Comparison of ENCODE assay signal across 9 cellular contexts in genomic region chr17:5077275-5077674, GRCh38. TPM values are rescaled to one million over a fixed set of nuclear protein-coding genes. Genes with fewer than 3 reads are reported as not detected.
DNase-seq lines count a peak whose midpoint lies in the region; ATAC-seq and TF ChIP-seq lines count a peak whose summit lies in the region.
"Not testable (repeated sequence)": the region's sequence is repeated elsewhere in the genome, so short reads cannot be mapped to it uniquely, and the experiment has no call there.
"Had no signal": no experiment of that assay in that cellular context is flagged by ENCODE, and none has a peak within 500 bp of the region (broad histone marks: within the 10 kb centered on the region; RNA-seq: fewer than 3 reads in every experiment).

No MANE protein-coding gene starts in this region.

- H3K36me3 ChIP-seq in CD4-positive, CD25-positive, alpha-beta regulatory T cell (ENCODE audit: control insufficient read depth, insufficient read depth, low read length); SK-N-SH (replicated peaks in 1 of 2; ENCODE audit: control insufficient read depth in 1 of 2, insufficient read depth in 2 of 2, low read length in 1 of 2); breast epithelium; muscle layer of duodenum (ENCODE audit: control insufficient read depth in 1 of 2, insufficient read depth in 2 of 2, low read length in 2 of 2); upper lobe of left lung: not testable (repeated sequence)
- peaks cover 0 to 22% (median 0%) of the 10 kb centered on the region in 6 donors for H3K36me3 ChIP-seq in spleen

- CTCF ChIA-PET in SK-N-SH (lab: Yijun Ruan, JAX): interaction anchor here (1.5 kb wide), 1 partner anchor 90 kb away, joined by 4 read pairs; the partner anchor contains the start of gene CAMTA2

- H3K27ac Mint-ChIP-seq in CD4-positive, CD25-positive, alpha-beta regulatory T cell: peak overlapping the region; percentile 84 to 90 (median 87)
- peak overlapping the region; percentile 94 for H3K27ac Mint-ChIP-seq in activated T-cell treated with anti-CD3 and anti-CD28 coated beads, Interleukin-2, amount 50 U/mL, for 24 hours
- peak overlapping the region; percentile 55 for H3K27ac Mint-ChIP-seq in glutamatergic neuron (ENCODE audit: unreplicated experiment)

- not testable (repeated sequence) for H3K9me3 ChIP-seq in CD4-positive, CD25-positive, alpha-beta regulatory T cell (ENCODE audit: control insufficient read depth in 2 of 2, low read length in 2 of 2); SK-N-SH; breast epithelium; muscle layer of duodenum (ENCODE audit: control insufficient read depth in 1 of 2, low read length in 2 of 2); upper lobe of left lung
- H3K9me3 ChIP-seq in spleen: peaks cover 0 to 12% (median 3%) of the 10 kb centered on the region in 8 donors

- not testable (repeated sequence) for DNase-seq in CD4-positive, CD25-positive, alpha-beta regulatory T cell; SK-N-SH; activated T-cell treated with anti-CD3 and anti-CD28 coated beads, Interleukin-2, amount 50 U/mL, for 24 hours; breast epithelium (ENCODE audit: low spot score in 2 of 2); glutamatergic neuron; spleen
- DNase-seq in upper lobe of left lung: peak in 1 of 2 donors; percentile 52

- TF ChIP-seq POLR2A in breast epithelium (IDR thresholded peaks at IDR 0.05); spleen (IDR thresholded peaks at IDR 0.05); upper lobe of left lung (IDR thresholded peaks at IDR 0.05): not testable (repeated sequence)

- not testable (repeated sequence) for H3K9me2 ChIP-seq in SK-N-SH

- intact Hi-C loops in breast epithelium (cut with DNase I; ENCODE audit: low total_unique reads); spleen (cut with DNase I; ENCODE audit: low total_unique reads): not testable (repeated sequence)

- not testable (repeated sequence) for H3F3A ChIP-seq in SK-N-SH (replicated peaks; ENCODE audit: insufficient read depth)

- 99% methylated on average over 24 of the region's 24 CpGs for WGBS in SK-N-SH (ENCODE audit: low lambda C conversion rate)
- WGBS in spleen, 5 donors: 96 to 98% (median 97%) methylated on average over 24 of the region's 24 CpGs
- 97 to 98% methylated on average over 24 of the region's 24 CpGs for WGBS in upper lobe of left lung, 2 donors

- not testable (repeated sequence) for TF ChIP-seq RAD21 in SK-N-SH (IDR thresholded peaks at IDR 0.05; ENCODE audit: low read length)

- peak overlapping the region; percentile 78; the same call in 1 of the 2 replicates for H3K4me2 ChIP-seq in SK-N-SH

- not testable (repeated sequence) for TF ChIP-seq EP300 in SK-N-SH (IDR thresholded peaks at IDR 0.05; ENCODE audit: borderline replicate concordance in 1 of 2, low read depth in 1 of 2, low read length in 1 of 2); upper lobe of left lung (IDR thresholded peaks at IDR 0.05)

- not testable (repeated sequence) for H4K20me1 ChIP-seq in SK-N-SH (ENCODE audit: insufficient read depth)

- peak overlapping the region; percentile 89 to 100 (median 94) for H3K4me3 Mint-ChIP-seq in CD4-positive, CD25-positive, alpha-beta regulatory T cell
- H3K4me3 Mint-ChIP-seq in activated T-cell treated with anti-CD3 and anti-CD28 coated beads, Interleukin-2, amount 50 U/mL, for 24 hours: peak overlapping the region; percentile 84
- peak overlapping the region; percentile 91 for H3K4me3 Mint-ChIP-seq in glutamatergic neuron (ENCODE audit: unreplicated experiment)

- peak overlapping the region; percentile 92; the same call in 1 of the 2 replicates for H2AFZ ChIP-seq in SK-N-SH (ENCODE audit: low read depth)

- not testable (repeated sequence) for H3K27me3 ChIP-seq in CD4-positive, CD25-positive, alpha-beta regulatory T cell (ENCODE audit: control insufficient read depth, insufficient read depth, low read length); SK-N-SH (ENCODE audit: insufficient read depth); breast epithelium; muscle layer of duodenum (ENCODE audit: low read depth, low read length); spleen (replicated peaks in 1 of 7); upper lobe of left lung

- not testable (repeated sequence) for H3K27ac ChIP-seq in CD4-positive, CD25-positive, alpha-beta regulatory T cell (ENCODE audit: insufficient read depth, low read length, poor library complexity, severe bottlenecking); SK-N-SH (ENCODE audit: low read depth in 2 of 2, low read length in 1 of 2); muscle layer of duodenum (ENCODE audit: low read length)
- peak overlapping the region; percentile 90 to 96 for H3K27ac ChIP-seq in breast epithelium
- peak overlapping the region in 6 of 8 donors; percentile 85 to 93 (median 88) for H3K27ac ChIP-seq in spleen
- H3K27ac ChIP-seq in upper lobe of left lung: peak overlapping the region in 2 of 4 donors; percentile 84 to 85

- not testable (repeated sequence) for H3K79me2 ChIP-seq in SK-N-SH (ENCODE audit: insufficient read depth)

- POLR2A ChIA-PET in SK-N-SH (lab: Yijun Ruan, JAX): interaction anchor here (2.0 kb wide), 1 partner anchor 34 kb away, joined by 6 read pairs; the partner anchor contains the start of gene ZNF232

- H3K9ac ChIP-seq in SK-N-SH: not testable (repeated sequence)

- H3K36me3 Mint-ChIP-seq in CD4-positive, CD25-positive, alpha-beta regulatory T cell: peaks cover 10% of the 10 kb centered on the region
- H3K36me3 Mint-ChIP-seq in activated T-cell treated with anti-CD3 and anti-CD28 coated beads, Interleukin-2, amount 50 U/mL, for 24 hours (ENCODE audit: low read depth): peaks cover 31% of the 10 kb centered on the region
- peaks cover 15% of the 10 kb centered on the region for H3K36me3 Mint-ChIP-seq in glutamatergic neuron (ENCODE audit: unreplicated experiment)

- peaks cover 18% of the 10 kb centered on the region for H3K4me1 ChIP-seq in CD4-positive, CD25-positive, alpha-beta regulatory T cell (ENCODE audit: control insufficient read depth, insufficient read depth, low read length, poor library complexity, severe bottlenecking)
- not testable (repeated sequence) for H3K4me1 ChIP-seq in SK-N-SH (ENCODE audit: control insufficient read depth in 1 of 2, insufficient read depth in 2 of 2, low read depth in 1 of 2, low read length in 1 of 2); breast epithelium
- H3K4me1 ChIP-seq in muscle layer of duodenum (ENCODE audit: control insufficient read depth in 1 of 2, insufficient read depth in 2 of 2, low read length in 2 of 2) (peaks cover 9 to 21% of the 10 kb centered on the region in 2 donors), spleen (peaks cover 4 to 32% (median 23%) of the 10 kb centered on the region in 6 donors), upper lobe of left lung (peaks cover 10 to 15% (median 12%) of the 10 kb centered on the region in 4 donors)

- H3K4me1 Mint-ChIP-seq in CD4-positive, CD25-positive, alpha-beta regulatory T cell: peaks cover 9 to 33% (median 23%) of the 10 kb centered on the region in 4 donors
- H3K4me1 Mint-ChIP-seq in activated T-cell treated with anti-CD3 and anti-CD28 coated beads, Interleukin-2, amount 50 U/mL, for 24 hours (ENCODE audit: low read depth): peaks cover 34% of the 10 kb centered on the region
- H3K4me1 Mint-ChIP-seq in glutamatergic neuron (ENCODE audit: low read depth, unreplicated experiment): not testable (repeated sequence)

- not testable (repeated sequence) for ATAC-seq in CD4-positive, CD25-positive, alpha-beta regulatory T cell (ENCODE audit: low read depth in 2 of 2); upper lobe of left lung (ENCODE audit: low FRiP score in 2 of 2)

- not testable (repeated sequence) for H3K4me3 ChIP-seq in CD4-positive, CD25-positive, alpha-beta regulatory T cell (ENCODE audit: low read depth, low read length); SK-N-SH (ENCODE audit: low read depth in 2 of 2, low read length in 1 of 2)
- H3K4me3 ChIP-seq in breast epithelium (peak overlapping the region; percentile 61 to 96 (median 89)), muscle layer of duodenum (ENCODE audit: low read depth in 1 of 2, low read length in 2 of 2) (peak overlapping the region; percentile 87 to 96), spleen (peak overlapping the region in 5 of 8 donors; percentile 66 to 89 (median 68)), upper lobe of left lung (peak overlapping the region in 3 of 4 donors; percentile 62 to 81 (median 78))

- H3K27me3 Mint-ChIP-seq in CD4-positive, CD25-positive, alpha-beta regulatory T cell; activated T-cell treated with anti-CD3 and anti-CD28 coated beads, Interleukin-2, amount 50 U/mL, for 24 hours; glutamatergic neuron (ENCODE audit: unreplicated experiment): not testable (repeated sequence)

- not testable (repeated sequence) for H3K9me3 Mint-ChIP-seq in CD4-positive, CD25-positive, alpha-beta regulatory T cell; activated T-cell treated with anti-CD3 and anti-CD28 coated beads, Interleukin-2, amount 50 U/mL, for 24 hours; glutamatergic neuron (ENCODE audit: unreplicated experiment)

- not testable (repeated sequence) for TF ChIP-seq CTCF in SK-N-SH (IDR thresholded peaks at IDR 0.05); breast epithelium (IDR thresholded peaks at IDR 0.05); glutamatergic neuron (IDR thresholded peaks at IDR 0.05; ENCODE audit: partially characterized antibody, unreplicated experiment); spleen (IDR thresholded peaks at IDR 0.05 in 8 of 11, conservative IDR thresholded peaks at IDR 0.05 in 3 of 11); upper lobe of left lung (IDR thresholded peaks at IDR 0.05)

RNA-seq across cellular contexts. Expression of gene ZFP3, which starts 1.0 kb away (rescaled TPM):
- total RNA-seq in CD4-positive, CD25-positive, alpha-beta regulatory T cell: 2.5 TPM
- 1 to 10 TPM in 2 of 4 donors, under 1 TPM in 2; 0.32 to 2.0 (median 1.3) TPM for polyA plus RNA-seq in CD4-positive, CD25-positive, alpha-beta regulatory T cell
- polyA plus RNA-seq in SK-N-SH (2012; rRNA removed) (1.5 and 2.3 TPM in 2 replicates), spleen (1 to 10 TPM; 2.8 to 3.6 (median 3.2) TPM)
- polyA plus RNA-seq in SK-N-SH (2012; cell fraction: cytosol; rRNA removed): 1.9 and 2.2 TPM in 2 replicates
- polyA plus RNA-seq in SK-N-SH (2012; cell fraction: nucleus; rRNA removed): 1.2 and 2.7 TPM in 2 replicates
- total RNA-seq in breast epithelium (1 to 10 TPM; 3.7 to 8.8 (median 4.9) TPM), glutamatergic neuron (ENCODE audit: unreplicated experiment) (4.9 TPM), spleen (10 to 100 TPM in 2 of 7 donors, 1 to 10 TPM in 5; 6.4 to 10.4 (median 9.0) TPM), upper lobe of left lung (1 to 10 TPM in 5 of 6 donors, under 1 TPM in 1; 0.89 to 9.7 (median 5.3) TPM)

RNA-seq across cellular contexts. Expression of gene ZNF232, which starts 34.4 kb away (rescaled TPM):
- total RNA-seq in CD4-positive, CD25-positive, alpha-beta regulatory T cell: 8.0 TPM
- 10 to 100 TPM in 2 of 4 donors, 1 to 10 TPM in 2; 4.6 to 12.3 (median 9.0) TPM for polyA plus RNA-seq in CD4-positive, CD25-positive, alpha-beta regulatory T cell
- polyA plus RNA-seq in SK-N-SH (2012; rRNA removed) (3.4 and 3.6 TPM in 2 replicates), spleen (10 to 100 TPM in 1 of 3 donors, 1 to 10 TPM in 2; 8.1 to 10.3 (median 9.0) TPM)
- polyA plus RNA-seq in SK-N-SH (2012; cell fraction: cytosol; rRNA removed): 3.5 and 3.6 TPM in 2 replicates
- 3.8 and 5.1 TPM in 2 replicates for polyA plus RNA-seq in SK-N-SH (2012; cell fraction: nucleus; rRNA removed)
- total RNA-seq in breast epithelium (10 to 100 TPM in 1 of 3 donors, 1 to 10 TPM in 2; 5.1 to 13.8 (median 9.2) TPM), glutamatergic neuron (ENCODE audit: unreplicated experiment) (44.5 TPM), spleen (10 to 100 TPM in 4 of 7 donors, 1 to 10 TPM in 3; 5.6 to 11.4 (median 10.6) TPM), upper lobe of left lung (10 to 100 TPM in 2 of 6 donors, 1 to 10 TPM in 4; 5.5 to 27.2 (median 9.4) TPM)

RNA-seq across cellular contexts. Expression of gene USP6, which starts 38.6 kb away (rescaled TPM):
- not detected for total RNA-seq in CD4-positive, CD25-positive, alpha-beta regulatory T cell
- polyA plus RNA-seq in CD4-positive, CD25-positive, alpha-beta regulatory T cell: under 1 TPM in 3 of 4 donors, not detected in 1; 0.02 to 0.10 (median 0.06) TPM
- polyA plus RNA-seq in SK-N-SH (2012; rRNA removed): not detected in 2 replicates
- not detected in 2 replicates for polyA plus RNA-seq in SK-N-SH (2012; cell fraction: cytosol; rRNA removed)
- polyA plus RNA-seq in SK-N-SH (2012; cell fraction: nucleus; rRNA removed): 0.01 TPM in 1 of 2 replicates, not detected in the other
- under 1 TPM; 0.16 to 0.44 (median 0.33) TPM for total RNA-seq in breast epithelium
- 4.7 TPM for total RNA-seq in glutamatergic neuron (ENCODE audit: unreplicated experiment)
- under 1 TPM in 6 of 7 donors, not detected in 1; 0.09 to 0.37 (median 0.24) TPM for total RNA-seq in spleen
- under 1 TPM; 0.03 to 0.09 (median 0.08) TPM for polyA plus RNA-seq in spleen
- total RNA-seq in upper lobe of left lung: 1 to 10 TPM in 1 of 6 donors, under 1 TPM in 4, not detected in 1; 0.15 to 8.4 (median 0.29) TPM

RNA-seq across cellular contexts. Expression of gene SLC52A1, which starts 42.0 kb away (rescaled TPM):
- total RNA-seq in CD4-positive, CD25-positive, alpha-beta regulatory T cell: 0.22 TPM
- polyA plus RNA-seq in CD4-positive, CD25-positive, alpha-beta regulatory T cell: under 1 TPM in 2 of 4 donors, not detected in 2; 0.27 to 0.41 TPM
- polyA plus RNA-seq in SK-N-SH (2012; rRNA removed) (0.49 and 0.55 TPM in 2 replicates), spleen (under 1 TPM; 0.06 to 0.19 (median 0.11) TPM)
- polyA plus RNA-seq in SK-N-SH (2012; cell fraction: cytosol; rRNA removed): 0.15 and 0.22 TPM in 2 replicates
- polyA plus RNA-seq in SK-N-SH (2012; cell fraction: nucleus; rRNA removed): 1.6 TPM in 2 replicates
- total RNA-seq in breast epithelium (under 1 TPM; 0.29 to 0.98 (median 0.32) TPM), glutamatergic neuron (ENCODE audit: unreplicated experiment) (not detected), spleen (1 to 10 TPM in 1 of 7 donors, under 1 TPM in 6; 0.34 to 2.0 (median 0.72) TPM), upper lobe of left lung (1 to 10 TPM in 2 of 6 donors, under 1 TPM in 4; 0.15 to 4.0 (median 0.82) TPM)
- total RNA-seq: Right ventricle myocardium inferior had no signal
